In genomic region chr11:88313441-88313840, GRCh38 we compare ENCODE assay signal across 25 cellular contexts. TPM values are rescaled to one million over a fixed set of nuclear protein-coding genes. Genes with fewer than 3 reads are reported as not detected.
DNase-seq lines count a peak whose midpoint lies in the region; ATAC-seq and TF ChIP-seq lines count a peak whose summit lies in the region.
"Had no signal": no experiment of that assay in that cellular context is flagged by ENCODE, and none has a peak within 500 bp of the region (broad histone marks: within the 10 kb centered on the region; RNA-seq: fewer than 3 reads in every experiment).

No MANE protein-coding gene starts in this region.

- intact Hi-C loops in MCF 10A (cut with micrococcal nuclease): no loop called here
- intact Hi-C loops in breast epithelium (cut with DNase I; ENCODE audit: low total_unique reads): no loop called here
- intact Hi-C loops in activated T-helper 1 cell treated with anti-CD3 and anti-CD28 coated beads, Interleukin-12 subunit alpha, Interleukin-12 subunit beta, Interleukin-2, Interleukin-4 antibody, amounts not matched to agents 30 ng/mL and 10 ng/mL and 1 ng/mL, durations not matched to agents 14 hours and 24 hours and 36 hours (cut with micrococcal nuclease): loop anchor here (2.0 kb wide), 1 partner anchor 13 kb away; no protein-coding TSS in a partner anchor

- no peaks in the 10 kb centered on the region for H3K27me3 Mint-ChIP-seq in MCF 10A (ENCODE audit: insufficient read depth, unreplicated experiment)
- no peaks in the 10 kb centered on the region for H3K27me3 Mint-ChIP-seq in activated T-helper 1 cell treated with anti-CD3 and anti-CD28 coated beads, Interleukin-12 subunit alpha, Interleukin-12 subunit beta, Interleukin-2, Interleukin-4 antibody, amounts not matched to agents 30 ng/mL and 10 ng/mL and 1 ng/mL, durations not matched to agents 14 hours and 24 hours and 36 hours (ENCODE audit: insufficient read depth)
- H3K27me3 Mint-ChIP-seq: activated naive CD8-positive, alpha-beta T cell treated with anti-CD3 and anti-CD28 coated beads for 36 hours; activated T-helper 17 cell treated with anti-CD3 and anti-CD28 coated beads, Interleukin-2, amount 50 U/mL, for 72 hours; CD8-positive, alpha-beta memory T cell; memory B cell had no signal

- no TSS peak for BruUV-seq in MCF 10A (replicated peaks; lab: Mats Ljungman, UMichigan)

- H3K27ac Mint-ChIP-seq in MCF 10A (ENCODE audit: low read depth, unreplicated experiment): peak overlapping the region; percentile 59
- H3K27ac Mint-ChIP-seq in activated T-helper 1 cell treated with anti-CD3 and anti-CD28 coated beads, Interleukin-12 subunit alpha, Interleukin-12 subunit beta, Interleukin-2, Interleukin-4 antibody, amounts not matched to agents 30 ng/mL and 10 ng/mL and 1 ng/mL, durations not matched to agents 14 hours and 24 hours and 36 hours: peak overlapping the region; percentile 37
- H3K27ac Mint-ChIP-seq in stimulated activated effector memory CD8-positive, alpha-beta T cell treated with anti-CD3 and anti-CD28 coated beads, Interleukin-12 subunit alpha, Interleukin-12 subunit beta, amount 100 ng/mL, for 72 hours: peak overlapping the region; percentile 79
- H3K27ac Mint-ChIP-seq: activated naive CD8-positive, alpha-beta T cell treated with anti-CD3 and anti-CD28 coated beads for 36 hours; activated T-helper 17 cell treated with anti-CD3 and anti-CD28 coated beads, Interleukin-2, amount 50 U/mL, for 72 hours; memory B cell had no signal

- POLR2A ChIA-PET in MCF 10A (lab: Yijun Ruan, JAX): interaction anchor here (0.7 to 1.5 kb wide), 2 partner anchors 135 to 209 kb away, joined by 3 read pairs; no protein-coding TSS in a partner anchor

- no peaks in the 10 kb centered on the region for H3K9me3 Mint-ChIP-seq in MCF 10A (ENCODE audit: unreplicated experiment)
- H3K9me3 Mint-ChIP-seq in activated T-helper 1 cell treated with anti-CD3 and anti-CD28 coated beads, Interleukin-12 subunit alpha, Interleukin-12 subunit beta, Interleukin-2, Interleukin-4 antibody, amounts not matched to agents 30 ng/mL and 10 ng/mL and 1 ng/mL, durations not matched to agents 14 hours and 24 hours and 36 hours: no peaks in the 10 kb centered on the region
- H3K9me3 Mint-ChIP-seq in stimulated activated effector memory CD8-positive, alpha-beta T cell treated with anti-CD3 and anti-CD28 coated beads, Interleukin-12 subunit alpha, Interleukin-12 subunit beta, amount 100 ng/mL, for 72 hours: no peaks in the 10 kb centered on the region
- H3K9me3 Mint-ChIP-seq: activated naive CD8-positive, alpha-beta T cell treated with anti-CD3 and anti-CD28 coated beads for 36 hours; activated T-helper 17 cell treated with anti-CD3 and anti-CD28 coated beads, Interleukin-2, amount 50 U/mL, for 72 hours; CD8-positive, alpha-beta memory T cell; memory B cell had no signal

- no peak overlapping the region for H3K4me3 Mint-ChIP-seq in MCF 10A (ENCODE audit: unreplicated experiment)
- H3K4me3 Mint-ChIP-seq in activated T-helper 1 cell treated with anti-CD3 and anti-CD28 coated beads, Interleukin-12 subunit alpha, Interleukin-12 subunit beta, Interleukin-2, Interleukin-4 antibody, amounts not matched to agents 30 ng/mL and 10 ng/mL and 1 ng/mL, durations not matched to agents 14 hours and 24 hours and 36 hours: no peak overlapping the region
- H3K4me3 Mint-ChIP-seq in stimulated activated effector memory CD8-positive, alpha-beta T cell treated with anti-CD3 and anti-CD28 coated beads, Interleukin-12 subunit alpha, Interleukin-12 subunit beta, amount 100 ng/mL, for 72 hours: no peak overlapping the region
- H3K4me3 Mint-ChIP-seq: activated naive CD8-positive, alpha-beta T cell treated with anti-CD3 and anti-CD28 coated beads for 36 hours; activated T-helper 17 cell treated with anti-CD3 and anti-CD28 coated beads, Interleukin-2, amount 50 U/mL, for 72 hours; memory B cell had no signal

- no peaks in the 10 kb centered on the region for H3K4me1 ChIP-seq in breast epithelium

- no peak for ATAC-seq in stimulated activated effector memory CD8-positive, alpha-beta T cell treated with anti-CD3 and anti-CD28 coated beads, Interleukin-12 subunit alpha, Interleukin-12 subunit beta, amount 100 ng/mL, for 72 hours
- ATAC-seq: activated T-helper 17 cell treated with anti-CD3 and anti-CD28 coated beads, Interleukin-2, amount 50 U/mL, for 72 hours; HCT116; heart left ventricle; left colon had no signal

- CTCF ChIA-PET in MCF 10A (lab: Yijun Ruan, JAX): no interaction called here

- no peak overlapping the region for H3K27ac ChIP-seq in breast epithelium

- no peak for TF ChIP-seq CTCF in MCF 10A (IDR thresholded peaks at IDR 0.05; ENCODE audit: unreplicated experiment)
- no peak for TF ChIP-seq CTCF in breast epithelium (IDR thresholded peaks at IDR 0.05)
- no peak for TF ChIP-seq CTCF in fibroblast of mammary gland (conservative IDR thresholded peaks at IDR 0.05; ENCODE audit: control insufficient read depth, insufficient read depth, low read depth, low read length)

- no peaks in the 10 kb centered on the region for H3K9me3 ChIP-seq in breast epithelium
- H3K9me3 ChIP-seq: heart left ventricle had no signal

- H3K27me3 ChIP-seq in breast epithelium: no peaks in the 10 kb centered on the region
- H3K27me3 ChIP-seq: heart left ventricle had no signal

- no peak overlapping the region for H3K4me3 ChIP-seq in breast epithelium
- H3K4me3 ChIP-seq in fibroblast of mammary gland (ENCODE audit: control insufficient read depth, low read depth, low read length): no peak overlapping the region
- H3K4me3 ChIP-seq: heart left ventricle had no signal

- TF ChIP-seq POLR2A in breast epithelium (IDR thresholded peaks at IDR 0.05): no peak

- peaks cover 7% of the 10 kb centered on the region for H3K36me3 Mint-ChIP-seq in MCF 10A (ENCODE audit: insufficient read depth, unreplicated experiment)
- peaks cover 46% of the 10 kb centered on the region for H3K36me3 Mint-ChIP-seq in activated T-helper 1 cell treated with anti-CD3 and anti-CD28 coated beads, Interleukin-12 subunit alpha, Interleukin-12 subunit beta, Interleukin-2, Interleukin-4 antibody, amounts not matched to agents 30 ng/mL and 10 ng/mL and 1 ng/mL, durations not matched to agents 14 hours and 24 hours and 36 hours (ENCODE audit: low read depth)
- peaks cover 87% of the 10 kb centered on the region for H3K36me3 Mint-ChIP-seq in stimulated activated effector memory CD8-positive, alpha-beta T cell treated with anti-CD3 and anti-CD28 coated beads, Interleukin-12 subunit alpha, Interleukin-12 subunit beta, amount 100 ng/mL, for 72 hours

- DNase-seq in MCF 10A (ENCODE audit: unreplicated experiment) (no peak), breast epithelium (ENCODE audit: low spot score in 2 of 2) (no peak), fibroblast of mammary gland (ENCODE audit: low read depth) (peak; percentile 61), DMS79 treated with DMSO at 0.1 percent for 48 hours (lab: John Stamatoyannopoulos, UW) (no peak), cerebellar nuclear complex (lab: John Stamatoyannopoulos, UW) (no peak)
- no peak for DNase-seq in activated T-helper 1 cell treated with anti-CD3 and anti-CD28 coated beads, Interleukin-12 subunit alpha, Interleukin-12 subunit beta, Interleukin-2, Interleukin-4 antibody, amounts not matched to agents 30 ng/mL and 10 ng/mL and 1 ng/mL, durations not matched to agents 14 hours and 24 hours and 36 hours (ENCODE audit: low spot score)
- DNase-seq in stimulated activated effector memory CD8-positive, alpha-beta T cell treated with anti-CD3 and anti-CD28 coated beads, Interleukin-12 subunit alpha, Interleukin-12 subunit beta, amount 100 ng/mL, for 72 hours (ENCODE audit: low spot score in 2 of 2): no peak
- no peak for DNase-seq in stimulated activated CD4-positive, alpha-beta T cell treated with anti-CD3 and anti-CD28 coated beads, Interleukin-4, amount 100 ng/mL, for 24 hours
- DNase-seq: 8988T; activated CD4-positive, alpha-beta T cell treated with anti-CD3 and anti-CD28 coated beads, Interleukin-2, amount 50 U/mL, for 1 hour; activated naive CD8-positive, alpha-beta T cell treated with anti-CD3 and anti-CD28 coated beads for 36 hours; AML-193; CD8-positive, alpha-beta memory T cell; effector memory CD4-positive, alpha-beta T cell; heart left ventricle; left colon; NCI-H1105 treated with DMSO at 0.1 percent for 48 hours; NCI-H2029; NCI-H748 treated with DMSO at 0.1 percent for 48 hours; stimulated activated CD4-positive, alpha-beta T cell treated with anti-CD3 and anti-CD28 coated beads, Interleukin-4, amount 100 ng/mL, for 1 hour; stimulated activated naive CD4-positive, alpha-beta T cell; T-helper 9 cell had no signal

- H3K4me1 Mint-ChIP-seq in MCF 10A (ENCODE audit: insufficient read depth, unreplicated experiment): peaks cover 25% of the 10 kb centered on the region
- H3K4me1 Mint-ChIP-seq in activated T-helper 1 cell treated with anti-CD3 and anti-CD28 coated beads, Interleukin-12 subunit alpha, Interleukin-12 subunit beta, Interleukin-2, Interleukin-4 antibody, amounts not matched to agents 30 ng/mL and 10 ng/mL and 1 ng/mL, durations not matched to agents 14 hours and 24 hours and 36 hours (ENCODE audit: low read depth): peaks cover 50% of the 10 kb centered on the region
- peaks cover 48% of the 10 kb centered on the region for H3K4me1 Mint-ChIP-seq in stimulated activated effector memory CD8-positive, alpha-beta T cell treated with anti-CD3 and anti-CD28 coated beads, Interleukin-12 subunit alpha, Interleukin-12 subunit beta, amount 100 ng/mL, for 72 hours
- H3K4me1 Mint-ChIP-seq: activated T-helper 17 cell treated with anti-CD3 and anti-CD28 coated beads, Interleukin-2, amount 50 U/mL, for 72 hours had no signal

- H3K36me3 ChIP-seq in breast epithelium: no peaks in the 10 kb centered on the region

RNA-seq across cellular contexts. Expression of gene CTSC, which starts 24.1 kb away (rescaled TPM):
- 79.1 and 103 TPM in 2 replicates for total RNA-seq in MCF 10A (2022)
- total RNA-seq in breast epithelium: 100 to 1,000 TPM in 1 of 3 donors, 10 to 100 TPM in 2; 56.0 to 103 (median 64.1) TPM
- total RNA-seq in activated T-helper 1 cell treated with anti-CD3 and anti-CD28 coated beads, Interleukin-12 subunit alpha, Interleukin-12 subunit beta, Interleukin-2, Interleukin-4 antibody, amounts not matched to agents 30 ng/mL and 10 ng/mL and 1 ng/mL, durations not matched to agents 14 hours and 24 hours and 36 hours: 99.4 and 99.6 TPM in 2 replicates
